In the genomic region with DNA sequence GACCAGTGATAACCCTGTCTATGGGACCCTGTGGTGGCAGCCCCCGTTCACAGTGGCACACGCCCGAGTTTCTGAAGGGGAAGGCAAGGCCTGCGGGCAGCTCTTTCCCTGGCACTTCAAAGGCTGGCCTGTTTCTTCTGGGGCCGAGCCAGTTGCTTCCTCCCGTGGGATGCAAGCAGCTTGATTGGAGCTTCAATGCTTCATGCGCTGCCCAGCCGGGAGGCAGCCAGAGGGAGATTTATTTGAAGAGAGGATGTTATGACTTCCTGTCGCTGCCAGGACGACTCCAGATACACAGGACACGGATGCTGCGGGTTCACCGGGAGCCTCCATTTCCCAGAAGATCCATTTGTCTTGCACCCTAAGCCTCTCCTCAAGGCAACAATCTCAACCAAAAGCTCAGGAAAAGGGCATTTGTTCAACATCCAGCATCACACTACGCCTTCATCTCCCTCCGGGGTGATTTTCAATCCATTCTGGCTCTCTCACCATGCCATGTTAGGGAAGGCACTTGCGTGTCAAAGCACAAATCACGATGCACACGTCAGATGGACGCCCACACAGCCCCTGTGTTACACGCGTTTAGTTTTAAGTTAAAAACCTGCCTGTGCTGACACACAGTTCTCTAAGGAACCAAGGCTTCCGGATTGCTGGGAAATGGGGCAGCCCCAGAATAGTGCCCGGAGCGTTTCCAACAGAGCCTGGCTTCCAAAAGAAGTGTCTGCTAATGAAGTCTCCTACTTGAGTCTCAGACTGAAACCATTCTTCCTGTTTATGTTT, we compare ENCODE assay signal across 22 cellular contexts.
"Had no signal": no experiment of that assay in that cellular context is flagged by ENCODE, and none has a peak within 500 bp of the region (broad histone marks: within the 10 kb centered on the region; RNA-seq: fewer than 3 reads in every experiment).

No MANE protein-coding gene starts in this region.

- DNase-seq: activated CD4-positive, alpha-beta T cell treated with anti-CD3 and anti-CD28 coated beads, Interleukin-2, amount 50 U/mL, for 48 hours; activated CD4-positive, CD25-positive, alpha-beta regulatory T cell treated with anti-CD3 and anti-CD28 coated beads, Interleukin-2, amount 50 U/mL, for 72 hours; activated gamma-delta T cell treated with Interleukin-2 at 50 U/mL for 16 hours; activated T-cell treated with anti-CD3 and anti-CD28 coated beads for 4 hours; adrenal gland; cerebellar nuclear complex; effector CD8-positive, alpha-beta T cell; islet precursor cell; left colon; lower lobe of right lung; right cardiac atrium; stimulated activated CD4-positive, alpha-beta T cell treated with anti-CD3 and anti-CD28 coated beads, Interleukin-2, amount 100 ng/mL, for 24 hours; upper lobe of left lung had no signal

- H3K9me3 ChIP-seq: adrenal gland, lower lobe of right lung, suprapubic skin had no signal

- H3K27ac Mint-ChIP-seq: activated naive CD4-positive, alpha-beta T cell treated with anti-CD3 and anti-CD28 coated beads, Interleukin-2, amount 50 U/mL, for 72 hours; activated T-helper 1 cell treated with anti-CD3 and anti-CD28 coated beads, Interleukin-12 subunit alpha, Interleukin-12 subunit beta, Interleukin-2, Interleukin-4 antibody, amounts not matched to agents 30 ng/mL and 10 ng/mL and 1 ng/mL, durations not matched to agents 14 hours and 24 hours and 36 hours; natural killer cell treated with Interleukin-12 subunit alpha and Interleukin-12 subunit beta and Interleukin-15 and Interleukin-18, amount 100 ng/mL, for 72 hours; progenitor cell of endocrine pancreas; stimulated activated naive CD8-positive, alpha-beta T cell treated with anti-CD3 and anti-CD28 coated beads, Interleukin-15, Interleukin-2, amounts not matched to agents 100 ng/mL and 50 ng/mL, for 24 hours had no signal

- H3K4me3 ChIP-seq: adrenal gland, breast epithelium, hepatocyte, lower lobe of right lung, suprapubic skin, upper lobe of left lung had no signal

- H3K4me3 Mint-ChIP-seq: activated T-helper 1 cell treated with anti-CD3 and anti-CD28 coated beads, Interleukin-12 subunit alpha, Interleukin-12 subunit beta, Interleukin-2, Interleukin-4 antibody, amounts not matched to agents 30 ng/mL and 10 ng/mL and 1 ng/mL, durations not matched to agents 14 hours and 24 hours and 36 hours; natural killer cell treated with Interleukin-12 subunit alpha and Interleukin-12 subunit beta and Interleukin-15 and Interleukin-18, amount 100 ng/mL, for 72 hours; stimulated activated naive CD8-positive, alpha-beta T cell treated with anti-CD3 and anti-CD28 coated beads, Interleukin-15, Interleukin-2, amounts not matched to agents 100 ng/mL and 50 ng/mL, for 24 hours had no signal

- H3K27me3 ChIP-seq: adrenal gland, breast epithelium, hepatocyte, suprapubic skin, upper lobe of left lung had no signal

- H3K27ac ChIP-seq: adrenal gland, breast epithelium, hepatocyte, lower lobe of right lung, suprapubic skin, upper lobe of left lung, VCaP had no signal

- H3K27me3 Mint-ChIP-seq: natural killer cell treated with Interleukin-12 subunit alpha and Interleukin-12 subunit beta and Interleukin-15 and Interleukin-18, amount 100 ng/mL, for 72 hours; progenitor cell of endocrine pancreas; stimulated activated naive CD8-positive, alpha-beta T cell treated with anti-CD3 and anti-CD28 coated beads, Interleukin-15, Interleukin-2, amounts not matched to agents 100 ng/mL and 50 ng/mL, for 24 hours had no signal

- H3K36me3 ChIP-seq: adrenal gland, breast epithelium, lower lobe of right lung, suprapubic skin, upper lobe of left lung had no signal

- H3K9me3 Mint-ChIP-seq: natural killer cell treated with Interleukin-12 subunit alpha and Interleukin-12 subunit beta and Interleukin-15 and Interleukin-18, amount 100 ng/mL, for 72 hours had no signal

- H3K4me1 ChIP-seq: adrenal gland, breast epithelium, lower lobe of right lung, suprapubic skin, upper lobe of left lung had no signal
